ENCODE assay signal across 18 cellular contexts in genomic region chr13:20157387-20157786, GRCh38. TPM values are rescaled to one million over a fixed set of nuclear protein-coding genes. Genes with fewer than 3 reads are reported as not detected.
DNase-seq lines count a peak whose midpoint lies in the region; ATAC-seq and TF ChIP-seq lines count a peak whose summit lies in the region.
"Had no signal": no experiment of that assay in that cellular context is flagged by ENCODE, and none has a peak within 500 bp of the region (broad histone marks: within the 10 kb centered on the region; RNA-seq: fewer than 3 reads in every experiment).

No MANE protein-coding gene starts in this region.

- CTCF ChIA-PET in HEK293 (lab: Yijun Ruan, JAX), result no interaction called here

- peaks cover 3% of the 10 kb centered on the region for H3K27me3 ChIP-seq in cardiac muscle cell

- peak overlapping the region; percentile 8 for H3K4me3 ChIP-seq in cardiac muscle cell
- H3K4me3 ChIP-seq in HEK293 (ENCODE audit: low read depth, low read length), result no peak overlapping the region
- H3K4me3 ChIP-seq in SK-N-MC, result peak overlapping the region; percentile 47
- H3K4me3 ChIP-seq: GM23338 had no signal

- intact Hi-C loops in cardiac septum (cut with DNase I), result no loop called here

- POLR2A ChIA-PET in HEK293 (lab: Yijun Ruan, JAX), result no interaction called here

- peaks cover 8% of the 10 kb centered on the region for H3K4me1 ChIP-seq in cardiac muscle cell (ENCODE audit: low read depth)
- H3K4me1 ChIP-seq in HEK293 (ENCODE audit: control insufficient read depth, insufficient read depth, low read length), result no peaks in the 10 kb centered on the region

- no peaks in the 10 kb centered on the region for H3K9me3 ChIP-seq in cardiac muscle cell (ENCODE audit: low read depth)
- H3K9me3 ChIP-seq in HEK293 (ENCODE audit: control insufficient read depth, insufficient read depth, low read depth, low read length), result no peaks in the 10 kb centered on the region
- H3K9me3 ChIP-seq in SK-N-MC (ENCODE audit: low read depth, low read length), result no peaks in the 10 kb centered on the region

- no peak overlapping the region for H3K9ac ChIP-seq in SK-N-MC (ENCODE audit: insufficient read length)

- ATAC-seq in GM19452 (IDR thresholded peaks at IDR 0.05; ENCODE audit: unreplicated experiment) (no peak), GM21619 (IDR thresholded peaks at IDR 0.05; ENCODE audit: unreplicated experiment) (no peak)
- ATAC-seq: GM23338, HCT116 had no signal

- TF ChIP-seq CTCF in cardiac muscle cell (IDR thresholded peaks at IDR 0.05; ENCODE audit: low read depth, low read length) (no peak), HEK293 (tag by site-specific recombination; IDR thresholded peaks at IDR 0.05) (no peak)

- H3K36me3 ChIP-seq in cardiac muscle cell (no peaks in the 10 kb centered on the region), HEK293 (ENCODE audit: control insufficient read depth in 2 of 2, insufficient read depth in 1 of 2, low read length in 2 of 2) (no peaks in the 10 kb centered on the region), SK-N-MC (ENCODE audit: insufficient read depth, low read length) (no peaks in the 10 kb centered on the region)

- DNase-seq in cardiac muscle cell (ENCODE audit: low read depth in 1 of 2, low spot score in 1 of 2) (no peak), cardiac septum (ENCODE audit: low spot score) (no peak), SK-N-MC (ENCODE audit: low read depth, low spot score) (no peak), NCI-H2171 (lab: John Stamatoyannopoulos, UW) (no peak)
- DNase-seq: C1 segment of cervical spinal cord, DND-41, NCI-H1417 treated with DMSO at 0.1 percent for 48 hours, NCI-H1930, NCI-H345, NCI-H524 treated with DMSO at 0.1 percent for 48 hours had no signal

- no peak overlapping the region for H3K27ac ChIP-seq in cardiac muscle cell
- H3K27ac ChIP-seq in HEK293 (ENCODE audit: extremely low read depth, low read depth, low read length), result no peak overlapping the region
- H3K27ac ChIP-seq in SK-N-MC, result no peak overlapping the region

TF ChIP-seq in HEK293, 187 proteins besides CTCF, POLR2A, EP300 and RAD21:
- TF ChIP-seq ZNF768 (tag by site-specific recombination; IDR thresholded peaks at IDR 0.05) (0 out of 2 replicates have a peak, but pooled peaks have one; percentile 14), ZEB2 (tag by site-specific recombination; IDR thresholded peaks at IDR 0.05) (no peak), ZNF600 (tag by site-specific recombination; IDR thresholded peaks at IDR 0.05) (0 out of 2 replicates have a peak, but pooled peaks have one; percentile 21), HIC1 (tag by site-specific recombination; IDR thresholded peaks at IDR 0.05) (no peak), ZNF629 (tag by site-specific recombination; IDR thresholded peaks at IDR 0.05) (peak; percentile 14; the same call in 1 of the 2 replicates), ZBTB21 (tag by site-specific recombination; IDR thresholded peaks at IDR 0.05) (0 out of 2 replicates have a peak, but pooled peaks have one; percentile 3), ZFHX2 (tag by site-specific recombination; conservative IDR thresholded peaks at IDR 0.05) (0 out of 2 replicates have a peak, but pooled peaks have one; percentile 21), ZNF449 (tag by site-specific recombination; IDR thresholded peaks at IDR 0.05) (peak; percentile 85)

RNA-seq across cellular contexts. Expression of gene GJA3, which starts 3.5 kb away (rescaled TPM):
- total RNA-seq in cardiac muscle cell, result 189 and 201 TPM in 2 replicates
- 123 and 136 TPM in 2 replicates for polyA plus RNA-seq in cardiac muscle cell
- 25.9 TPM for total RNA-seq in cardiac septum

RNA-seq across cellular contexts. Expression of gene GJB2, which starts 35.4 kb away (rescaled TPM):
- total RNA-seq in cardiac muscle cell, result 2.9 and 5.9 TPM in 2 replicates
- 4.7 and 6.6 TPM in 2 replicates for polyA plus RNA-seq in cardiac muscle cell
- 0.46 TPM for total RNA-seq in cardiac septum
- total RNA-seq: G401, GM23338, SK-MEL-5 had no signal
- polyA plus RNA-seq: GM23338, IgD-negative memory B cell had no signal
